Comparison of ENCODE assay signal across 34 cellular contexts in the genomic region with DNA sequence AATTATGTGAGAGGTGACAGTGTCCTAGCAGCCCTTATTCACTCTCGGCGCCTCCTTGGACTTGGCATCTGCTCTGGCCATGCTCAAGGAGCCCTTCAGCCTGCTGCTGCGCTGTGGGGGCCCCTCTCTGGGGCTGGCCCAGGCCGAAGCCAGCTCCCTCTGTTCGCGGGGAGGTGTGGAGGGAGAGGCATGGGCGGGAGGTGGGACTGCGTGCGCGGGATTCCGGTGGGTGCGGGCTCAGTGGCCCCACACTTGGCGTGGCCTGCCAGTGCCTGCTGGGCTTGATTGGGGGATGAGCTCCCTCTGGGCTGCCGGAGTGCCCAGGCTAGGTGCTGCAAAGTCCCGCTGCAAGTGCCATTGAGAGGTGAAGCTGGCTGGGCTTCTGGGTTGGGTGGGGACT.
"Had no signal": no experiment of that assay in that cellular context is flagged by ENCODE, and none has a peak within 500 bp of the region (broad histone marks: within the 10 kb centered on the region; RNA-seq: fewer than 3 reads in every experiment).

No MANE protein-coding gene starts in this region.

- H3K4me2 ChIP-seq: KMS-11 had no signal

- H3K36me3 ChIP-seq: MG63 had no signal

- DNase-seq: Karpas-422, Kasumi-1, MG63, MM.1S, MV-4-11, NCI-H1048, NCI-H1092, NCI-H1092 treated with DMSO at 0.1 percent for 48 hours, NCI-H1105, NCI-H1105 treated with DMSO at 0.1 percent for 48 hours, NCI-H1417, NCI-H1417 treated with DMSO at 0.1 percent for 48 hours, NCI-H1436, NCI-H1436 treated with DMSO at 0.1 percent for 48 hours, NCI-H146, NCI-H1694, NCI-H1694 treated with DMSO at 0.1 percent for 48 hours, NCI-H187, NCI-H187 treated with DMSO at 0.1 percent for 48 hours, NCI-H1930, NCI-H2029, NCI-H2029 treated with DMSO at 0.1 percent for 48 hours, NCI-H2081, NCI-H2081 treated with DMSO at 0.1 percent for 48 hours, NCI-H2107, NCI-H2171, NCI-H2171 treated with DMSO at 0.1 percent for 48 hours, NCI-H2227 treated with DMSO at 0.1 percent for 48 hours, NCI-H226, NCI-H345, NCI-H446, NCI-H446 treated with DMSO at 0.1 percent for 48 hours, NCI-H510A had no signal

- H3K27ac ChIP-seq: KMS-11 had no signal

- H3K9me3 ChIP-seq: MG63 had no signal

- H3K4me3 ChIP-seq: MG63 had no signal

- H3K27me3 ChIP-seq: MG63 had no signal

- H3K9ac ChIP-seq: KMS-11 had no signal
